ENCODE assay signal across 13 cellular contexts in the genomic region with DNA sequence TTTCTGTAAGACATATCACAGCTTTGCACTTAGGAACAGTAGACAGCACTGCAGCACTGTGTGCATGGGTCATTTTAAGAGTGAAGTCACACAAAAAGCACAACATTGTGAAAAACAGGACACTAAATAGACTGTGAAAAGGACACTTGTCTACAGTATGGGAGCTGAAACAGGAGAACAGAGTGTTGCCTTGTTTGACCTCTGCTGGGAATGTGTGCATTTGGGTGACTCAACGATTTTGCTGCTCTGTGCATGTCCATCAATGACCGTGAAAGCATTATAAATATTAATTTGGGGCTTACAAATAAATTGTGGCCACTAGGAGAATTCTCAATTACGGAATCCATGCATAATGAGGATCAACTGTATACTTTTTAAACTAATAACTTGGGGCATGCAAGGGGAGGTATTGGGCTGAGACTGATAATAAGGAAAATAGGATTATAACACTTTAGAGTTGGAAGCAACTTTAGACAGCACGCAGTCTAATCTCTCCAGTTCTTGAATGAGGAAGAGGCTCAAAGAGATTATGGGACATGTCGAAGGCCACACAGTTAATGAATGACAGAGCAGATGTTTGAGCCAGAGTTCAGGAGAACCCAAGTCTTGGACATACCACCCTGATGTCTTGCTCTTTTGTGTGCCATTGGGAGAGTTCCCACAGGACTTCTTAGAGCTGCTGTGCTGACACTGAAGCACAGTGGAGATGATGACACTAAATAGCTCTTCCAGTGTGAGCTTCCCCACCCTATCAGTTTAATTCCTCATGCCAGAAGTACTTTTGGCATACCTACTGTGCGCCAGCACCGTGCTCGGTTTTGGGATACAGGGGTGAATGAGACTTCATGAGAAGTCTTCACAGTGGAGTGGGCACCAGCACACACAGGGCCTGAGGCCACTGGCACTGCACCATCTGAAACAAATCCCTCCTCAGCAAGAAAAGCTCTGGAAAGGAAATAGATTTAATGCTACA.
"Had no signal": no experiment of that assay in that cellular context is flagged by ENCODE, and none has a peak within 500 bp of the region (broad histone marks: within the 10 kb centered on the region; RNA-seq: fewer than 3 reads in every experiment).

No MANE protein-coding gene starts in this region.

- H3K27me3 ChIP-seq: breast epithelium, dorsolateral prefrontal cortex, left lung, thyroid gland had no signal

- H3K27ac ChIP-seq: breast epithelium, dorsolateral prefrontal cortex, left lung, psoas muscle, thyroid gland had no signal

- H3K27me3 Mint-ChIP-seq: activated CD4-positive, alpha-beta memory T cell treated with anti-CD3 and anti-CD28 coated beads for 36 hours had no signal

- H3K9me3 Mint-ChIP-seq: activated CD4-positive, alpha-beta memory T cell treated with anti-CD3 and anti-CD28 coated beads for 36 hours; activated naive CD8-positive, alpha-beta T cell treated with anti-CD3 and anti-CD28 coated beads, Interleukin-2, amount 10 ng/mL, durations not matched to agents 7 days and 5 days had no signal

- H3K4me3 ChIP-seq: breast epithelium, dorsolateral prefrontal cortex, left lung, psoas muscle, thyroid gland had no signal

- H3K4me1 ChIP-seq: breast epithelium, left lung had no signal

- H3K36me3 Mint-ChIP-seq: activated CD4-positive, alpha-beta memory T cell treated with anti-CD3 and anti-CD28 coated beads for 36 hours; activated naive CD8-positive, alpha-beta T cell treated with anti-CD3 and anti-CD28 coated beads, Interleukin-2, amount 10 ng/mL, durations not matched to agents 7 days and 5 days had no signal

- DNase-seq: activated CD4-positive, alpha-beta memory T cell treated with anti-CD3 and anti-CD28 coated beads for 36 hours; activated CD4-positive, alpha-beta T cell treated with anti-CD3 and anti-CD28 coated beads for 1 hour; activated gamma-delta T cell treated with Interleukin-2 at 50 U/mL for 16 hours; activated naive CD8-positive, alpha-beta T cell treated with anti-CD3 and anti-CD28 coated beads, Interleukin-2, amount 10 ng/mL, durations not matched to agents 7 days and 5 days; activated T-cell treated with anti-CD3 and anti-CD28 coated beads, Interleukin-2, amount 50 U/mL, for 48 hours; anterior cingulate cortex; dorsolateral prefrontal cortex; left lung; psoas muscle; thyroid gland had no signal

- H3K4me1 Mint-ChIP-seq: activated naive CD8-positive, alpha-beta T cell treated with anti-CD3 and anti-CD28 coated beads, Interleukin-2, amount 10 ng/mL, durations not matched to agents 7 days and 5 days had no signal

- H3K27ac Mint-ChIP-seq: activated CD4-positive, alpha-beta memory T cell treated with anti-CD3 and anti-CD28 coated beads for 36 hours; activated naive CD8-positive, alpha-beta T cell treated with anti-CD3 and anti-CD28 coated beads, Interleukin-2, amount 10 ng/mL, durations not matched to agents 7 days and 5 days had no signal

- H3K4me3 Mint-ChIP-seq: activated CD4-positive, alpha-beta memory T cell treated with anti-CD3 and anti-CD28 coated beads for 36 hours; activated naive CD8-positive, alpha-beta T cell treated with anti-CD3 and anti-CD28 coated beads, Interleukin-2, amount 10 ng/mL, durations not matched to agents 7 days and 5 days; nephron had no signal

- H3K36me3 ChIP-seq: breast epithelium, left lung, thyroid gland had no signal

- ATAC-seq: esophagus mucosa, left lung, psoas muscle had no signal

- H3K9me3 ChIP-seq: breast epithelium, left lung, psoas muscle, thyroid gland had no signal
